Comparison of ENCODE assay signal across 20 cellular contexts in genomic region chr1:228217551-228218344, GRCh38. TPM values are rescaled to one million over a fixed set of nuclear protein-coding genes. Genes with fewer than 3 reads are reported as not detected.
DNase-seq lines count a peak whose midpoint lies in the region; ATAC-seq and TF ChIP-seq lines count a peak whose summit lies in the region.
"Had no signal": no experiment of that assay in that cellular context is flagged by ENCODE, and none has a peak within 500 bp of the region (broad histone marks: within the 10 kb centered on the region; RNA-seq: fewer than 3 reads in every experiment).

No MANE protein-coding gene starts in this region.

- DNase-seq in AG09319 (ENCODE audit: extremely low read depth, low read depth) (no peak), HFFc6 (no peak), choroid plexus epithelial cell (ENCODE audit: low read depth) (peak; percentile 57), nephron progenitor cell (no peak), SIG-M5 treated with dmso at 0.1 percent for 504 hours (lab: John Stamatoyannopoulos, UW; ENCODE audit: unreplicated experiment) (no peak), NCI-H1694 treated with DMSO at 0.1 percent for 48 hours (lab: John Stamatoyannopoulos, UW) (no peak), CD1c-positive myeloid dendritic cell (ENCODE audit: extremely low spot score) (no peak)
- DNase-seq: activated CD4-positive, alpha-beta memory T cell treated with anti-CD3 and anti-CD28 coated beads for 36 hours; activated naive CD4-positive, alpha-beta T cell treated with anti-CD3 and anti-CD28 coated beads, Interleukin-2, amount 50 U/mL, for 16 hours; activated T-cell treated with anti-CD3 and anti-CD28 coated beads, Interleukin-2, amount 50 U/mL, for 4 hours; EL; GM23248; NCI-H1105 treated with DMSO at 0.1 percent for 48 hours; NCI-H526; stimulated activated CD4-positive, alpha-beta T cell treated with anti-CD3 and anti-CD28 coated beads, Interleukin-12 subunit alpha, Interleukin-12 subunit beta, amount 100 ng/mL, for 4 hours; T-cell had no signal

- ATAC-seq in HG03135 (IDR thresholded peaks at IDR 0.05; ENCODE audit: unreplicated experiment): no peak
- ATAC-seq: activated T-cell treated with anti-CD3 and anti-CD28 coated beads, Interleukin-2, amount 50 U/mL, for 4 hours; T-cell had no signal

- no peak overlapping the region for H3K4me3 ChIP-seq in choroid plexus epithelial cell (ENCODE audit: low read depth, low read length)
- H3K4me3 ChIP-seq: ascending aorta, GM23248, neural progenitor cell, suprapubic skin had no signal

- no peaks in the 10 kb centered on the region for H3K36me3 Mint-ChIP-seq in HFFc6 (ENCODE audit: low read depth)
- peaks cover 46% of the 10 kb centered on the region for H3K36me3 Mint-ChIP-seq in nephron progenitor cell (ENCODE audit: low read depth)
- H3K36me3 Mint-ChIP-seq: activated CD4-positive, alpha-beta memory T cell treated with anti-CD3 and anti-CD28 coated beads for 36 hours had no signal

- H3K4me3 Mint-ChIP-seq in HFFc6 (no peak overlapping the region), nephron progenitor cell (no peak overlapping the region)
- H3K4me3 Mint-ChIP-seq: activated CD4-positive, alpha-beta memory T cell treated with anti-CD3 and anti-CD28 coated beads for 36 hours; activated T-cell treated with anti-CD3 and anti-CD28 coated beads, Interleukin-2, amount 50 U/mL, for 4 hours; neural progenitor cell; T-cell had no signal

- H3K27ac Mint-ChIP-seq in HFFc6 (no peak overlapping the region), nephron progenitor cell (peak overlapping the region; percentile 38)
- H3K27ac Mint-ChIP-seq: activated CD4-positive, alpha-beta memory T cell treated with anti-CD3 and anti-CD28 coated beads for 36 hours; neural progenitor cell; T-cell had no signal

- no peaks in the 10 kb centered on the region for H3K9me3 Mint-ChIP-seq in HFFc6
- H3K9me3 Mint-ChIP-seq in nephron progenitor cell: no peaks in the 10 kb centered on the region
- H3K9me3 Mint-ChIP-seq: activated CD4-positive, alpha-beta memory T cell treated with anti-CD3 and anti-CD28 coated beads for 36 hours; activated T-cell treated with anti-CD3 and anti-CD28 coated beads, Interleukin-2, amount 50 U/mL, for 4 hours; neural progenitor cell; T-cell had no signal

- TF ChIP-seq CTCF in AG09319 (IDR thresholded peaks at IDR 0.05; ENCODE audit: low read depth, low read length): peak; percentile 40
- peak; percentile 47 for TF ChIP-seq CTCF in HFFc6 (IDR thresholded peaks at IDR 0.05)
- peak; percentile 75 for TF ChIP-seq CTCF in choroid plexus epithelial cell (conservative IDR thresholded peaks at IDR 0.05; ENCODE audit: low read depth, low read length)
- no peak for TF ChIP-seq CTCF in nephron progenitor cell (IDR thresholded peaks at IDR 0.05)

- H3K4me1 Mint-ChIP-seq in HFFc6 (ENCODE audit: low read depth): no peaks in the 10 kb centered on the region
- H3K4me1 Mint-ChIP-seq in nephron progenitor cell: no peaks in the 10 kb centered on the region

- H3K27me3 Mint-ChIP-seq in HFFc6 (ENCODE audit: insufficient read depth): peaks cover 5% of the 10 kb centered on the region; the same call in 1 of the 2 replicates
- no peaks in the 10 kb centered on the region for H3K27me3 Mint-ChIP-seq in nephron progenitor cell (ENCODE audit: low read depth, poor library complexity)
- H3K27me3 Mint-ChIP-seq: activated CD4-positive, alpha-beta memory T cell treated with anti-CD3 and anti-CD28 coated beads for 36 hours; T-cell had no signal

RNA-seq across cellular contexts. Expression of gene OBSCN, which starts 9.9 kb away (rescaled TPM):
- 1 to 10 TPM in 2 of 6 experiments, under 1 TPM in 4; 0.27 to 1.8 (median 0.53) TPM for total RNA-seq in HFFc6 (2021; fragmentation: NEBNext Ultra II Directional; extraction: Animal tissue kit (Norgen Biotek cat#: 25700))

RNA-seq across cellular contexts. Expression of gene IBA57, which starts 52.1 kb away (rescaled TPM):
- total RNA-seq in HFFc6 (2021; fragmentation: NEBNext Ultra II Directional; extraction: Animal tissue kit (Norgen Biotek cat#: 25700)): 1 to 10 TPM; 4.2 to 5.8 (median 4.7) TPM
